In genomic region chr10:22649977-22650376, GRCh38 we compare ENCODE assay signal across 1 cellular context.
TF ChIP-seq lines count a peak whose summit lies in the region.

No MANE protein-coding gene starts in this region.

TF ChIP-seq in GM12878, 131 proteins besides CTCF, POLR2A, EP300 and RAD21 (continued from another document):
- TF ChIP-seq, protein P1, sequence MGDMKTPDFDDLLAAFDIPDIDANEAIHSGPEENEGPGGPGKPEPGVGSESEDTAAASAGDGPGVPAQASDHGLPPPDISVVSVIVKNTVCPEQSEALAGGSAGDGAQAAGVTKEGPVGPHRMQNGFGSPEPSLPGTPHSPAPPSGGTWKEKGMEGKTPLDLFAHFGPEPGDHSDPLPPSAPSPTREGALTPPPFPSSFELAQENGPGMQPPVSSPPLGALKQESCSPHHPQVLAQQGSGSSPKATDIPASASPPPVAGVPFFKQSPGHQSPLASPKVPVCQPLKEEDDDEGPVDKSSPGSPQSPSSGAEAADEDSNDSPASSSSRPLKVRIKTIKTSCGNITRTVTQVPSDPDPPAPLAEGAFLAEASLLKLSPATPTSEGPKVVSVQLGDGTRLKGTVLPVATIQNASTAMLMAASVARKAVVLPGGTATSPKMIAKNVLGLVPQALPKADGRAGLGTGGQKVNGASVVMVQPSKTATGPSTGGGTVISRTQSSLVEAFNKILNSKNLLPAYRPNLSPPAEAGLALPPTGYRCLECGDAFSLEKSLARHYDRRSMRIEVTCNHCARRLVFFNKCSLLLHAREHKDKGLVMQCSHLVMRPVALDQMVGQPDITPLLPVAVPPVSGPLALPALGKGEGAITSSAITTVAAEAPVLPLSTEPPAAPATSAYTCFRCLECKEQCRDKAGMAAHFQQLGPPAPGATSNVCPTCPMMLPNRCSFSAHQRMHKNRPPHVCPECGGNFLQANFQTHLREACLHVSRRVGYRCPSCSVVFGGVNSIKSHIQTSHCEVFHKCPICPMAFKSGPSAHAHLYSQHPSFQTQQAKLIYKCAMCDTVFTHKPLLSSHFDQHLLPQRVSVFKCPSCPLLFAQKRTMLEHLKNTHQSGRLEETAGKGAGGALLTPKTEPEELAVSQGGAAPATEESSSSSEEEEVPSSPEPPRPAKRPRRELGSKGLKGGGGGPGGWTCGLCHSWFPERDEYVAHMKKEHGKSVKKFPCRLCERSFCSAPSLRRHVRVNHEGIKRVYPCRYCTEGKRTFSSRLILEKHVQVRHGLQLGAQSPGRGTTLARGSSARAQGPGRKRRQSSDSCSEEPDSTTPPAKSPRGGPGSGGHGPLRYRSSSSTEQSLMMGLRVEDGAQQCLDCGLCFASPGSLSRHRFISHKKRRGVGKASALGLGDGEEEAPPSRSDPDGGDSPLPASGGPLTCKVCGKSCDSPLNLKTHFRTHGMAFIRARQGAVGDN (IDR thresholded peaks at IDR 0.05), result no peak
- TF ChIP-seq NFXL1 (IDR thresholded peaks at IDR 0.05; ENCODE audit: borderline replicate concordance) (no peak), IKZF1 (conservative IDR thresholded peaks at IDR 0.05) (0 out of 2 replicates have a peak, but pooled peaks have one; percentile 36), TARDBP (IDR thresholded peaks at IDR 0.05; ENCODE audit: borderline replicate concordance) (no peak), EED (IDR thresholded peaks at IDR 0.05; ENCODE audit: low read depth) (no peak), DPF2 (IDR thresholded peaks at IDR 0.05) (no peak), MEF2B (IDR thresholded peaks at IDR 0.05; ENCODE audit: partially characterized antibody, poor library complexity, severe bottlenecking) (peak; percentile 24), NRF1 (conservative IDR thresholded peaks at IDR 0.05; ENCODE audit: low read depth, low read length) (no peak), SUZ12 (IDR thresholded peaks at IDR 0.05; ENCODE audit: unreplicated experiment) (no peak), RELB (IDR thresholded peaks at IDR 0.05; ENCODE audit: low read depth) (0 out of 2 replicates have a peak, but pooled peaks have one; percentile 14), IKZF2 (IDR thresholded peaks at IDR 0.05) (peak in 1 of 2 experiments; percentile 38; a peak in 1 of 4 replicates)
